25 cellular contexts compared by ENCODE assay signal in genomic region chr2:239470151-239470900, GRCh38.
"Had no signal": no experiment of that assay in that cellular context is flagged by ENCODE, and none has a peak within 500 bp of the region (broad histone marks: within the 10 kb centered on the region; RNA-seq: fewer than 3 reads in every experiment).

No MANE protein-coding gene starts in this region.

- H3K9me3 Mint-ChIP-seq: activated B cell treated with CpG ODN at 0.5 μM for 24 hours; activated T-cell treated with anti-CD3 and anti-CD28 coated beads, Interleukin-2, amount 50 U/mL, for 24 hours; activated T-helper 17 cell treated with anti-CD3 and anti-CD28 coated beads, Interleukin-2, amount 50 U/mL, for 72 hours; natural killer cell treated with Interleukin-12 subunit alpha and Interleukin-12 subunit beta and Interleukin-15 and Interleukin-18, amount 100 ng/mL, for 72 hours; stimulated activated naive B cell treated with anti-CD40 and anti-IgM and Interleukin-4, amounts not matched to agents 10 μg/mL and 1 μg/mL and 100 μg/mL, for 72 hours; T-helper 2 cell treated with Interferon-gamma antibody and Interleukin-4, amounts not matched to agents 5 μg/mL and 100 μg/mL, for 36 hours had no signal

- H3K4me1 Mint-ChIP-seq: activated B cell treated with CpG ODN at 0.5 μM for 24 hours; activated CD4-positive, alpha-beta T cell treated with anti-CD3 and anti-CD28 coated beads for 36 hours; activated T-helper 17 cell treated with anti-CD3 and anti-CD28 coated beads, Interleukin-2, amount 50 U/mL, for 72 hours; stimulated activated naive B cell treated with anti-CD40 and anti-IgM and Interleukin-4, amounts not matched to agents 10 μg/mL and 1 μg/mL and 100 μg/mL, for 72 hours had no signal

- H3K36me3 Mint-ChIP-seq: activated naive CD8-positive, alpha-beta T cell; natural killer cell treated with Interleukin-12 subunit alpha and Interleukin-12 subunit beta and Interleukin-15 and Interleukin-18, amount 100 ng/mL, for 72 hours; stimulated activated naive B cell treated with anti-CD40 and anti-IgM and Interleukin-4, amounts not matched to agents 10 μg/mL and 1 μg/mL and 100 μg/mL, for 72 hours had no signal

- H3K4me1 ChIP-seq: left ventricle myocardium inferior, psoas muscle had no signal

- H3K36me3 ChIP-seq: esophagus squamous epithelium, heart right ventricle, left ventricle myocardium inferior, ovary, tibial nerve had no signal

- H3K4me3 ChIP-seq: esophagus squamous epithelium, heart right ventricle, left ventricle myocardium inferior, lung, mucosa of descending colon, ovary, psoas muscle, tibial nerve had no signal

- H3K4me3 Mint-ChIP-seq: activated B cell treated with CpG ODN at 0.5 μM for 24 hours; activated CD4-positive, alpha-beta T cell treated with anti-CD3 and anti-CD28 coated beads for 36 hours; activated naive CD8-positive, alpha-beta T cell; activated T-cell treated with anti-CD3 and anti-CD28 coated beads, Interleukin-2, amount 50 U/mL, for 24 hours; activated T-helper 17 cell treated with anti-CD3 and anti-CD28 coated beads, Interleukin-2, amount 50 U/mL, for 72 hours; natural killer cell treated with Interleukin-12 subunit alpha and Interleukin-12 subunit beta and Interleukin-15 and Interleukin-18, amount 100 ng/mL, for 72 hours; stimulated activated naive B cell treated with anti-CD40 and anti-IgM and Interleukin-4, amounts not matched to agents 10 μg/mL and 1 μg/mL and 100 μg/mL, for 72 hours; T-helper 2 cell treated with Interferon-gamma antibody and Interleukin-4, amounts not matched to agents 5 μg/mL and 100 μg/mL, for 36 hours had no signal

- H3K27ac Mint-ChIP-seq: activated B cell treated with CpG ODN at 0.5 μM for 24 hours; activated CD4-positive, alpha-beta T cell treated with anti-CD3 and anti-CD28 coated beads for 36 hours; activated naive CD8-positive, alpha-beta T cell; activated T-cell treated with anti-CD3 and anti-CD28 coated beads, Interleukin-2, amount 50 U/mL, for 24 hours; activated T-helper 17 cell treated with anti-CD3 and anti-CD28 coated beads, Interleukin-2, amount 50 U/mL, for 72 hours; natural killer cell treated with Interleukin-12 subunit alpha and Interleukin-12 subunit beta and Interleukin-15 and Interleukin-18, amount 100 ng/mL, for 72 hours; stimulated activated naive B cell treated with anti-CD40 and anti-IgM and Interleukin-4, amounts not matched to agents 10 μg/mL and 1 μg/mL and 100 μg/mL, for 72 hours; T-helper 2 cell treated with Interferon-gamma antibody and Interleukin-4, amounts not matched to agents 5 μg/mL and 100 μg/mL, for 36 hours had no signal

- H3K27me3 ChIP-seq: ovary, tibial nerve had no signal

- H3K27ac ChIP-seq: epithelial cell of prostate, esophagus squamous epithelium, heart right ventricle, left ventricle myocardium inferior, ovary, psoas muscle, tibial nerve had no signal

- H3K9me3 ChIP-seq: esophagus squamous epithelium, heart right ventricle, left ventricle myocardium inferior, mucosa of descending colon, ovary, psoas muscle had no signal

- DNase-seq: activated B cell treated with CpG ODN at 0.5 μM for 24 hours; activated CD4-positive, alpha-beta T cell treated with anti-CD3 and anti-CD28 coated beads for 36 hours; activated naive CD4-positive, alpha-beta T cell treated with Interleukin-2 at 50 U/mL for 16 hours; anterior cingulate cortex; cerebellar nuclear complex; esophagus squamous epithelium; foreskin melanocyte; heart right ventricle; left ventricle myocardium inferior; mesendoderm; mucosa of descending colon; psoas muscle; stimulated activated CD4-positive, alpha-beta T cell treated with anti-CD3 and anti-CD28 coated beads, Interleukin-15, amount 100 ng/mL, for 24 hours; stimulated activated CD4-positive, alpha-beta T cell treated with anti-CD3 and anti-CD28 coated beads, Interleukin-2, amount 100 ng/mL, for 24 hours; stimulated activated naive B cell treated with anti-CD40 and anti-IgM and Interleukin-4, amounts not matched to agents 10 μg/mL and 1 μg/mL and 100 μg/mL, for 72 hours; T-helper 1 cell had no signal

- H3K27me3 Mint-ChIP-seq: activated CD4-positive, alpha-beta T cell treated with anti-CD3 and anti-CD28 coated beads for 36 hours; activated naive CD8-positive, alpha-beta T cell; activated T-cell treated with anti-CD3 and anti-CD28 coated beads, Interleukin-2, amount 50 U/mL, for 24 hours; activated T-helper 17 cell treated with anti-CD3 and anti-CD28 coated beads, Interleukin-2, amount 50 U/mL, for 72 hours had no signal
